In the genomic region with DNA sequence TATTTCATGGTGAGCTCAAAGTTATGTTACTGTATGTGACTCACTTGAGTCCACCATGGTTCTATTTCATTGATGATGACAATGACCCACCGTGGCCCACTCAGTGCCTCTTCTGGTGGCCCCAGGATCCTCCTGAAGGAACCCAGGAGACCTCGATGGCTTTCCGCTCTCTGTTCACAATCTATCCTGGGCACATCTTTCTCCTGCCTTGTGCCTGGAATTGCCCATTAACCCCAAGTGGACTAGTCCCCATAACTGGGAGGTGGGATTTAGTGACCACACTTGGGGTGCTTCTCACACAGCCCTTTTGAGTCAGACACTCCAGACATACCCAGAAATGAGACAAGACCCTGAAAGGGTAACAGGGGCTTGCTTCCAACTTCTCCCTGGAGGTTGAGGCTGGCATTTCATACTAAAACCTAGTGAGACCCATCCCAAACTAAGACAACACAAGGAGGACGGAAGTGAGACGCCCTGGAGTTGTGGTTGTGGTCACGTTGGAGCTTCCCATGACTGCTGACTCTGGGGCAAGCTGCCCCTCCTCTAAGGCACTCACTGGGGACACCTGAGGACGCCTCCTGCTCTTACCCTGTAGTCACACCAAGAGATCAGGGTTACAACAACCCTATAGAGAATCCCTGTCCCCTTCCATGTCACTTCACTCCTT, we compare ENCODE assay signal across 1 cellular context.
A peak's percentile ranks its signal among the peaks of the same experiment; 100 is the strongest.
TF ChIP-seq lines count a peak whose summit lies in the region.

No MANE protein-coding gene starts in this region.

TF ChIP-seq in K562, 482 proteins besides CTCF, POLR2A, EP300 and RAD21 (continued from another document and continues in another):
- TF ChIP-seq, protein P1, sequence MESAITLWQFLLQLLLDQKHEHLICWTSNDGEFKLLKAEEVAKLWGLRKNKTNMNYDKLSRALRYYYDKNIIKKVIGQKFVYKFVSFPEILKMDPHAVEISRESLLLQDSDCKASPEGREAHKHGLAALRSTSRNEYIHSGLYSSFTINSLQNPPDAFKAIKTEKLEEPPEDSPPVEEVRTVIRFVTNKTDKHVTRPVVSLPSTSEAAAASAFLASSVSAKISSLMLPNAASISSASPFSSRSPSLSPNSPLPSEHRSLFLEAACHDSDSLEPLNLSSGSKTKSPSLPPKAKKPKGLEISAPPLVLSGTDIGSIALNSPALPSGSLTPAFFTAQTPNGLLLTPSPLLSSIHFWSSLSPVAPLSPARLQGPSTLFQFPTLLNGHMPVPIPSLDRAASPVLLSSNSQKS (CRISPR knock-in tag; IDR thresholded peaks at IDR 0.05): no peak
- no peak for TF ChIP-seq RAD51 (IDR thresholded peaks at IDR 0.05; ENCODE audit: borderline replicate concordance, low read depth)
- no peak for TF ChIP-seq ZNF395 (CRISPR knock-in tag; IDR thresholded peaks at IDR 0.05)
- no peak for TF ChIP-seq ZC3H4 (CRISPR knock-in tag; IDR thresholded peaks at IDR 0.05; ENCODE audit: borderline replicate concordance)
- TF ChIP-seq HDGF (IDR thresholded peaks at IDR 0.05): no peak
- TF ChIP-seq PRPF4 (IDR thresholded peaks at IDR 0.05; ENCODE audit: insufficient read depth, low read depth, low read length, poor library complexity, severe bottlenecking): no peak
- no peak for TF ChIP-seq MAFK (IDR thresholded peaks at IDR 0.05; ENCODE audit: low read length)
- TF ChIP-seq MAFG (tag; conservative IDR thresholded peaks at IDR 0.05): no peak
- no peak for TF ChIP-seq TRIM28 (IDR thresholded peaks at IDR 0.05)
- no peak for TF ChIP-seq ARID3A (IDR thresholded peaks at IDR 0.05; ENCODE audit: borderline replicate concordance, low read depth, low read length)
- TF ChIP-seq TGIF2 (CRISPR knock-in tag; IDR thresholded peaks at IDR 0.05): no peak
- TF ChIP-seq, protein P2, sequence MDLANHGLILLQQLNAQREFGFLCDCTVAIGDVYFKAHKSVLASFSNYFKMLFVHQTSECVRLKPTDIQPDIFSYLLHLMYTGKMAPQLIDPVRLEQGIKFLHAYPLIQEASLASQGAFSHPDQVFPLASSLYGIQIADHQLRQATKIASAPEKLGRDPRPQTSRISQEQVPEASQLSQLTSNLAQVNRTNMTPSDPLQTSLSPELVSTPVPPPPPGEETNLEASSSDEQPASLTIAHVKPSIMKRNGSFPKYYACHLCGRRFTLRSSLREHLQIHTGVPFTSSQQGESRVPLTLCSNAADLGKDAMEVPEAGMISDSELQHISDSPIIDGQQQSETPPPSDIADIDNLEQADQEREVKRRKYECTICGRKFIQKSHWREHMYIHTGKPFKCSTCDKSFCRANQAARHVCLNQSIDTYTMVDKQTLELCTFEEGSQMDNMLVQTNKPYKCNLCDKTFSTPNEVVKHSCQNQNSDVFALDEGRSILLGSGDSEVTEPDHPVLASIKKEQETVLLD (IDR thresholded peaks at IDR 0.05): no peak
- no peak for TF ChIP-seq NCOA2 (IDR thresholded peaks at IDR 0.05; ENCODE audit: partially characterized antibody in 2 of 2)
- TF ChIP-seq XRCC3 (IDR thresholded peaks at IDR 0.05): no peak
- TF ChIP-seq FOSL1 (tag; conservative IDR thresholded peaks at IDR 0.05): no peak
- TF ChIP-seq LEF1 (IDR thresholded peaks at IDR 0.05): no peak
- TF ChIP-seq POLR2AphosphoS5 (IDR thresholded peaks at IDR 0.05; ENCODE audit: control insufficient read depth, insufficient read depth, low read depth, low read length): no peak
- TF ChIP-seq, protein P3, sequence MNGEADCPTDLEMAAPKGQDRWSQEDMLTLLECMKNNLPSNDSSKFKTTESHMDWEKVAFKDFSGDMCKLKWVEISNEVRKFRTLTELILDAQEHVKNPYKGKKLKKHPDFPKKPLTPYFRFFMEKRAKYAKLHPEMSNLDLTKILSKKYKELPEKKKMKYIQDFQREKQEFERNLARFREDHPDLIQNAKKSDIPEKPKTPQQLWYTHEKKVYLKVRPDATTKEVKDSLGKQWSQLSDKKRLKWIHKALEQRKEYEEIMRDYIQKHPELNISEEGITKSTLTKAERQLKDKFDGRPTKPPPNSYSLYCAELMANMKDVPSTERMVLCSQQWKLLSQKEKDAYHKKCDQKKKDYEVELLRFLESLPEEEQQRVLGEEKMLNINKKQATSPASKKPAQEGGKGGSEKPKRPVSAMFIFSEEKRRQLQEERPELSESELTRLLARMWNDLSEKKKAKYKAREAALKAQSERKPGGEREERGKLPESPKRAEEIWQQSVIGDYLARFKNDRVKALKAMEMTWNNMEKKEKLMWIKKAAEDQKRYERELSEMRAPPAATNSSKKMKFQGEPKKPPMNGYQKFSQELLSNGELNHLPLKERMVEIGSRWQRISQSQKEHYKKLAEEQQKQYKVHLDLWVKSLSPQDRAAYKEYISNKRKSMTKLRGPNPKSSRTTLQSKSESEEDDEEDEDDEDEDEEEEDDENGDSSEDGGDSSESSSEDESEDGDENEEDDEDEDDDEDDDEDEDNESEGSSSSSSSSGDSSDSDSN (IDR thresholded peaks at IDR 0.05; ENCODE audit: borderline replicate concordance in 1 of 2, low read depth in 2 of 2, low read length in 2 of 2): 0 out of 4 replicates have a peak, but pooled peaks of 1 of the 2 experiments have one; percentile 21
- TF ChIP-seq POLR3G (IDR thresholded peaks at IDR 0.05; ENCODE audit: extremely low read depth, insufficient read length, insufficient replicate concordance): no peak
- TF ChIP-seq ZSCAN32 (CRISPR knock-in tag; IDR thresholded peaks at IDR 0.05): no peak
- TF ChIP-seq STAG1 (CRISPR knock-in tag; IDR thresholded peaks at IDR 0.05; ENCODE audit: borderline replicate concordance): no peak
- no peak for TF ChIP-seq PCBP2 (IDR thresholded peaks at IDR 0.05; ENCODE audit: low read depth, low read length, poor library complexity, severe bottlenecking)
- TF ChIP-seq DPF2 (IDR thresholded peaks at IDR 0.05): no peak
- TF ChIP-seq CHAMP1 (IDR thresholded peaks at IDR 0.05): no peak
- no peak for TF ChIP-seq ZNF143 (CRISPR knock-in tag; IDR thresholded peaks at IDR 0.05)
- TF ChIP-seq, protein P4, sequence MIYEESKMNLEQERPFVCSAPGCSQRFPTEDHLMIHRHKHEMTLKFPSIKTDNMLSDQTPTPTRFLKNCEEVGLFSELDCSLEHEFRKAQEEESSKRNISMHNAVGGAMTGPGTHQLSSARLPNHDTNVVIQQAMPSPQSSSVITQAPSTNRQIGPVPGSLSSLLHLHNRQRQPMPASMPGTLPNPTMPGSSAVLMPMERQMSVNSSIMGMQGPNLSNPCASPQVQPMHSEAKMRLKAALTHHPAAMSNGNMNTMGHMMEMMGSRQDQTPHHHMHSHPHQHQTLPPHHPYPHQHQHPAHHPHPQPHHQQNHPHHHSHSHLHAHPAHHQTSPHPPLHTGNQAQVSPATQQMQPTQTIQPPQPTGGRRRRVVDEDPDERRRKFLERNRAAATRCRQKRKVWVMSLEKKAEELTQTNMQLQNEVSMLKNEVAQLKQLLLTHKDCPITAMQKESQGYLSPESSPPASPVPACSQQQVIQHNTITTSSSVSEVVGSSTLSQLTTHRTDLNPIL (CRISPR knock-in tag; IDR thresholded peaks at IDR 0.05): no peak
- TF ChIP-seq RBM39 (optimal IDR thresholded peaks at IDR 0.05; ENCODE audit: low read depth, low read length): peak; percentile 82
- no peak for TF ChIP-seq STAT5A (IDR thresholded peaks at IDR 0.05; ENCODE audit: borderline replicate concordance, low read length)
- no peak for TF ChIP-seq THRA (IDR thresholded peaks at IDR 0.05)
- no peak for TF ChIP-seq ETS2 (tag; IDR thresholded peaks at IDR 0.05; ENCODE audit: borderline replicate concordance, poor library complexity, severe bottlenecking)
- 0 out of 4 replicates have a peak, but pooled peaks of 1 of the 2 experiments have one; percentile 14 for TF ChIP-seq MCM7 (IDR thresholded peaks at IDR 0.05)
- TF ChIP-seq MXD1 (CRISPR knock-in tag; IDR thresholded peaks at IDR 0.05; ENCODE audit: borderline replicate concordance, poor library complexity, severe bottlenecking): peak; percentile 28
- TF ChIP-seq ZNF311 (CRISPR knock-in tag; IDR thresholded peaks at IDR 0.05): no peak
- TF ChIP-seq E2F1 (CRISPR knock-in tag; IDR thresholded peaks at IDR 0.05): 0 out of 2 replicates have a peak, but pooled peaks have one; percentile 27
- no peak for TF ChIP-seq NR0B1 (IDR thresholded peaks at IDR 0.05; ENCODE audit: partially characterized antibody)
- TF ChIP-seq ZNF184 (CRISPR knock-in tag; IDR thresholded peaks at IDR 0.05): peak; percentile 14; the same call in 1 of the 2 replicates
- TF ChIP-seq NCOA1 (IDR thresholded peaks at IDR 0.05; ENCODE audit: low read depth): no peak
- TF ChIP-seq KDM2B (CRISPR knock-in tag; IDR thresholded peaks at IDR 0.05): peak; percentile 4; the same call in 1 of the 2 replicates
